In the genomic region with DNA sequence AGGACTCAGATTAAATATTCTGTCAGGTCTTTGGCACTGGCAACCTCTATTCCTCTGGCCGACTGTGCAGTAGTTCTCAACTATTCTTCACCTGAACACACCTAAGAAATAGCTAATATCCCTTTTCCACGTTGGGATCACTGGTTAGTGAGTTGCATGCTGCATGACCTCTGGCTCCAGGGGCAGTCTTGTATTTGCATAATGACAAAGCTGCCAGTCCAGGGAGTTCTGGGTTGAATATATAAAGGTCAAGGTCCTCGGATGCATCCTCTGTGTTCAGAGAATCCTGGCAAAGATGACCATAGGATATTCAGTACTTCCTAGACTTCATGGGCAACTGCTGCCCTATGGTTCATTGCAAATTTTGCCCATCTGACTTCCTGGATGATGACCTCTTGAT, we compare ENCODE assay signal across 29 cellular contexts.
"Had no signal": no experiment of that assay in that cellular context is flagged by ENCODE, and none has a peak within 500 bp of the region (broad histone marks: within the 10 kb centered on the region; RNA-seq: fewer than 3 reads in every experiment).

No MANE protein-coding gene starts in this region.

- H3K4me3 ChIP-seq: ovary, psoas muscle, skin epidermis, stomach, thoracic aorta, thyroid gland, tibial nerve, upper lobe of left lung, vagina had no signal

- H3K36me3 Mint-ChIP-seq: naive thymus-derived CD8-positive, alpha-beta T cell; natural killer cell treated with Interleukin-12 subunit alpha and Interleukin-12 subunit beta and Interleukin-15 and Interleukin-18, amount 100 ng/mL, for 72 hours; stimulated activated effector memory CD8-positive, alpha-beta T cell treated with anti-CD3 and anti-CD28 coated beads, Interleukin-12 subunit alpha, Interleukin-12 subunit beta, amount 100 ng/mL, for 72 hours; stimulated activated naive B cell treated with anti-CD40 and anti-IgM and Interleukin-4, amounts not matched to agents 10 μg/mL and 1 μg/mL and 100 μg/mL, for 72 hours had no signal

- H3K9ac ChIP-seq: parathyroid adenoma had no signal

- H3K9me3 Mint-ChIP-seq: naive thymus-derived CD8-positive, alpha-beta T cell; natural killer cell treated with Interleukin-12 subunit alpha and Interleukin-12 subunit beta and Interleukin-15 and Interleukin-18, amount 100 ng/mL, for 72 hours; nephron progenitor cell; neural crest cell; stimulated activated effector memory CD8-positive, alpha-beta T cell treated with anti-CD3 and anti-CD28 coated beads, Interleukin-12 subunit alpha, Interleukin-12 subunit beta, amount 100 ng/mL, for 72 hours; stimulated activated naive B cell treated with anti-CD40 and anti-IgM and Interleukin-4, amounts not matched to agents 10 μg/mL and 1 μg/mL and 100 μg/mL, for 72 hours; stimulated activated naive CD8-positive, alpha-beta T cell treated with anti-CD3 and anti-CD28 coated beads, Interleukin-15, Interleukin-2, amounts not matched to agents 100 ng/mL and 50 ng/mL, for 24 hours had no signal

- ATAC-seq: naive thymus-derived CD8-positive, alpha-beta T cell; natural killer cell treated with Interleukin-12 subunit alpha and Interleukin-12 subunit beta and Interleukin-15 and Interleukin-18, amount 100 ng/mL, for 72 hours; psoas muscle; right cardiac atrium; sciatic nerve; stimulated activated effector memory CD8-positive, alpha-beta T cell treated with anti-CD3 and anti-CD28 coated beads, Interleukin-12 subunit alpha, Interleukin-12 subunit beta, amount 100 ng/mL, for 72 hours; stimulated activated naive B cell treated with anti-CD40 and anti-IgM and Interleukin-4, amounts not matched to agents 10 μg/mL and 1 μg/mL and 100 μg/mL, for 72 hours had no signal

- H3K9me3 ChIP-seq: ovary, psoas muscle, stomach, thoracic aorta, thyroid gland, tibial nerve, upper lobe of left lung, vagina had no signal

- H3K27ac Mint-ChIP-seq: naive thymus-derived CD8-positive, alpha-beta T cell; natural killer cell treated with Interleukin-12 subunit alpha and Interleukin-12 subunit beta and Interleukin-15 and Interleukin-18, amount 100 ng/mL, for 72 hours; nephron progenitor cell; progenitor cell of endocrine pancreas; stimulated activated effector memory CD8-positive, alpha-beta T cell treated with anti-CD3 and anti-CD28 coated beads, Interleukin-12 subunit alpha, Interleukin-12 subunit beta, amount 100 ng/mL, for 72 hours; stimulated activated naive B cell treated with anti-CD40 and anti-IgM and Interleukin-4, amounts not matched to agents 10 μg/mL and 1 μg/mL and 100 μg/mL, for 72 hours had no signal

- H3K27me3 Mint-ChIP-seq: progenitor cell of endocrine pancreas had no signal

- H3K27ac ChIP-seq: ovary, parathyroid adenoma, psoas muscle, skin epidermis, stomach, thoracic aorta, thyroid gland, tibial nerve, upper lobe of left lung, vagina had no signal

- FAIRE-seq: urothelium cell line had no signal

- H3K4me3 Mint-ChIP-seq: naive thymus-derived CD8-positive, alpha-beta T cell; natural killer cell treated with Interleukin-12 subunit alpha and Interleukin-12 subunit beta and Interleukin-15 and Interleukin-18, amount 100 ng/mL, for 72 hours; nephron progenitor cell; neural crest cell; stimulated activated effector memory CD8-positive, alpha-beta T cell treated with anti-CD3 and anti-CD28 coated beads, Interleukin-12 subunit alpha, Interleukin-12 subunit beta, amount 100 ng/mL, for 72 hours; stimulated activated naive B cell treated with anti-CD40 and anti-IgM and Interleukin-4, amounts not matched to agents 10 μg/mL and 1 μg/mL and 100 μg/mL, for 72 hours; stimulated activated naive CD8-positive, alpha-beta T cell treated with anti-CD3 and anti-CD28 coated beads, Interleukin-15, Interleukin-2, amounts not matched to agents 100 ng/mL and 50 ng/mL, for 24 hours had no signal

- H3K4me1 Mint-ChIP-seq: naive thymus-derived CD8-positive, alpha-beta T cell; nephron progenitor cell; stimulated activated effector memory CD8-positive, alpha-beta T cell treated with anti-CD3 and anti-CD28 coated beads, Interleukin-12 subunit alpha, Interleukin-12 subunit beta, amount 100 ng/mL, for 72 hours; stimulated activated naive B cell treated with anti-CD40 and anti-IgM and Interleukin-4, amounts not matched to agents 10 μg/mL and 1 μg/mL and 100 μg/mL, for 72 hours had no signal

- H3K4me1 ChIP-seq: parathyroid adenoma, psoas muscle, stomach, thyroid gland, tibial nerve, upper lobe of left lung, vagina had no signal

- H3K36me3 ChIP-seq: ovary, stomach, thoracic aorta, thyroid gland, tibial nerve, upper lobe of left lung, vagina had no signal

- H3K27me3 ChIP-seq: ovary, stomach, thyroid gland, tibial nerve, upper lobe of left lung, vagina had no signal

- H3K79me2 ChIP-seq: parathyroid adenoma had no signal

- H2AFZ ChIP-seq: parathyroid adenoma had no signal

- DNase-seq: naive thymus-derived CD8-positive, alpha-beta T cell; nephron progenitor cell; occipital lobe; ovary; posterior cingulate gyrus; psoas muscle; right cardiac atrium; stimulated activated CD4-positive, alpha-beta T cell treated with anti-CD3 and anti-CD28 coated beads, Interleukin-15, amount 100 ng/mL, for 24 hours; stimulated activated CD4-positive, alpha-beta T cell treated with anti-CD3 and anti-CD28 coated beads, Interleukin-2, amount 100 ng/mL, for 24 hours; stimulated activated CD4-positive, alpha-beta T cell treated with anti-CD3 and anti-CD28 coated beads, Interleukin-2, amount 100 ng/mL, for 48 hours; stimulated activated CD4-positive, alpha-beta T cell treated with anti-CD3 and anti-CD28 coated beads, Interleukin-4, amount 100 ng/mL, for 24 hours; stimulated activated naive B cell treated with anti-CD40 and anti-IgM and Interleukin-4, amounts not matched to agents 10 μg/mL and 1 μg/mL and 100 μg/mL, for 72 hours; stimulated activated naive CD4-positive, alpha-beta T cell treated with Interleukin-2 at 50 U/mL for 16 hours; stomach; thyroid gland; trophoblast cell; upper lobe of left lung had no signal
